26 cellular contexts compared by ENCODE assay signal in genomic region chr16:85878407-85878806, GRCh38. TPM values are rescaled to one million over a fixed set of nuclear protein-coding genes. Genes with fewer than 3 reads are reported as not detected.
DNase-seq lines count a peak whose midpoint lies in the region; ATAC-seq, FAIRE-seq and TF ChIP-seq lines count a peak whose summit lies in the region.
"Had no signal": no experiment of that assay in that cellular context is flagged by ENCODE, and none has a peak within 500 bp of the region (broad histone marks: within the 10 kb centered on the region; RNA-seq: fewer than 3 reads in every experiment).

No MANE protein-coding gene starts in this region.

- H2AFZ ChIP-seq in HepG2 (ENCODE audit: low read length): no peak overlapping the region

- H3K27me3 ChIP-seq in liver (ENCODE audit: control insufficient read depth in 4 of 4, insufficient read depth in 4 of 4, low read length in 3 of 4) (no peaks in the 10 kb centered on the region), HepG2 (ENCODE audit: control insufficient read depth in 1 of 2, insufficient read depth in 2 of 2, low read length in 2 of 2) (peaks cover 0 to 10% of the 10 kb centered on the region in 2 experiments; a peak in 3 of 5 replicates)
- H3K27me3 ChIP-seq: BLaER1 had no signal

- DNase-seq in HepG2 (ENCODE audit: low spot score) (no peak), left lobe of liver (ENCODE audit: low spot score) (no peak)
- DNase-seq in stimulated activated CD8-positive, alpha-beta memory T cell treated with anti-CD3 and anti-CD28 coated beads, Interleukin-4, amount 100 ng/mL, for 48 hours: peak; percentile 11
- DNase-seq in activated CD4-positive, alpha-beta T cell treated with anti-CD3 and anti-CD28 coated beads for 4 hours: no peak
- DNase-seq in activated naive CD4-positive, alpha-beta T cell treated with Interleukin-2 at 50 U/mL for 16 hours: no peak
- DNase-seq: BE2C; C1 segment of cervical spinal cord; CD4-positive, alpha-beta memory T cell; CD4-positive, CD25-positive, alpha-beta regulatory T cell; CD8-positive, alpha-beta memory T cell; COR-L47; DMS 273 treated with DMSO at 0.1 percent for 48 hours; DMS153; DMS53; DMS79; DND-41; GDM1 had no signal

- H3K9ac ChIP-seq in liver (ENCODE audit: low read depth in 1 of 2, low read length in 2 of 2): no peak overlapping the region
- H3K9ac ChIP-seq in HepG2 (ENCODE audit: insufficient read depth, low read depth, low read length): no peak overlapping the region
- H3K9ac ChIP-seq: BLaER1 had no signal

- H3K27ac ChIP-seq in liver (ENCODE audit: low read depth in 1 of 2, low read length in 2 of 2) (no peak overlapping the region), HepG2 (ENCODE audit: extremely low read length, insufficient read depth, low read length) (no peak overlapping the region)
- H3K27ac ChIP-seq: BLaER1 had no signal

- H3K79me2 ChIP-seq in HepG2 (ENCODE audit: insufficient read depth, low read length): no peaks in the 10 kb centered on the region

- TF ChIP-seq RAD21 in liver (IDR thresholded peaks at IDR 0.05) (no peak), HepG2 (CRISPR knock-in tag; IDR thresholded peaks at IDR 0.05) (no peak)

- TF ChIP-seq CTCF in liver (IDR thresholded peaks at IDR 0.05; ENCODE audit: low read depth, low read length, missing input control) (no peak), HepG2 (CRISPR knock-in tag; IDR thresholded peaks at IDR 0.05) (no peak)

- POLR2A ChIA-PET in HepG2 (lab: Yijun Ruan, JAX): no interaction called here

- no peak overlapping the region for H3K4me2 ChIP-seq in HepG2 (ENCODE audit: low read depth, low read length)
- H3K4me2 ChIP-seq: BLaER1 had no signal

- H3K36me3 ChIP-seq in liver (ENCODE audit: control insufficient read depth in 4 of 4, insufficient read depth in 3 of 4, low read depth in 1 of 4, low read length in 3 of 4) (no peaks in the 10 kb centered on the region), HepG2 (replicated peaks in 1 of 2; ENCODE audit: control insufficient read depth in 1 of 2, insufficient read depth in 2 of 2, low read length in 2 of 2) (no peaks in the 10 kb centered on the region)
- H3K36me3 ChIP-seq: BE2C, BLaER1 had no signal

- WGBS in liver: 40% methylated on average over 5 of the region's 5 CpGs
- WGBS in HepG2 (ENCODE audit: low lambda C conversion rate): 18% methylated on average over 5 of the region's 5 CpGs

- H3K4me1 ChIP-seq in liver (ENCODE audit: control insufficient read depth in 4 of 4, insufficient read depth in 4 of 4, low read length in 3 of 4) (peaks cover 0 to 8% (median 0%) of the 10 kb centered on the region in 4 donors), HepG2 (ENCODE audit: insufficient read depth, low read length) (no peaks in the 10 kb centered on the region)
- H3K4me1 ChIP-seq: BE2C had no signal

- H3K9me3 ChIP-seq in liver (ENCODE audit: control insufficient read depth in 4 of 4, low read length in 3 of 4) (no peaks in the 10 kb centered on the region), HepG2 (ENCODE audit: low read length) (no peaks in the 10 kb centered on the region)
- H3K9me3 ChIP-seq: BE2C had no signal

- CTCF ChIA-PET in HepG2 (lab: Yijun Ruan, JAX; ENCODE audit: low intra/inter-chr PET ratio, low total read pairs): no interaction called here

- no peak for TF ChIP-seq EP300 in HepG2 (IDR thresholded peaks at IDR 0.05; ENCODE audit: low read depth in 2 of 2, low read length in 2 of 2)
- no peak for TF ChIP-seq EP300 in HepG2 (CRISPR knock-in tag; IDR thresholded peaks at IDR 0.05; ENCODE audit: borderline replicate concordance)

- no peak for FAIRE-seq in HepG2 (lab: Jason Lieb, UNC)
- FAIRE-seq: A204.1, GM12878, GM12892, GM18507 had no signal

- BruUV-seq in HepG2 (replicated peaks; lab: Mats Ljungman, UMichigan): no TSS peak

- in situ Hi-C loops in HepG2 (cut with HindIII; ENCODE audit: extremely low pct_ligation_motif_present, low pct_unique_long_range_greater_than_20kb): no loop called here

- H3K4me3 ChIP-seq in liver (ENCODE audit: low read depth in 1 of 3, low read length in 3 of 3) (no peak overlapping the region), HepG2 (replicated peaks in 1 of 3; ENCODE audit: insufficient read depth in 1 of 3, low read depth in 2 of 3, low read length in 3 of 3) (no peak overlapping the region)
- H3K4me3 ChIP-seq: BLaER1, GM12878 had no signal

- no peak for TF ChIP-seq POLR2A in HepG2 (IDR thresholded peaks at IDR 0.05; ENCODE audit: insufficient read depth in 1 of 2, low read depth in 2 of 2, low read length in 2 of 2)

- intact Hi-C loops in HepG2 (cut with micrococcal nuclease; ENCODE audit: unreplicated experiment): no loop called here

- ATAC-seq in HepG2 (no peak), left lobe of liver (peak; percentile 83)
- ATAC-seq: GM12878 had no signal

- no peaks in the 10 kb centered on the region for H4K20me1 ChIP-seq in HepG2 (ENCODE audit: insufficient read depth, low read length)
- H4K20me1 ChIP-seq: BLaER1 had no signal

TF ChIP-seq in liver, 16 proteins besides CTCF, POLR2A, EP300 and RAD21:
- TF ChIP-seq, protein P1, sequence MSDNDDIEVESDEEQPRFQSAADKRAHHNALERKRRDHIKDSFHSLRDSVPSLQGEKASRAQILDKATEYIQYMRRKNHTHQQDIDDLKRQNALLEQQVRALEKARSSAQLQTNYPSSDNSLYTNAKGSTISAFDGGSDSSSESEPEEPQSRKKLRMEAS (IDR thresholded peaks at IDR 0.05): no peak
- TF ChIP-seq RXRA (IDR thresholded peaks at IDR 0.05) (peak; percentile 46 to 66), SP1 (IDR thresholded peaks at IDR 0.05) (peak; percentile 17), HNF4A (conservative IDR thresholded peaks at IDR 0.05) (peak; percentile 17 to 21)

TF ChIP-seq in HepG2, 621 proteins besides CTCF, POLR2A, EP300 and RAD21:
- TF ChIP-seq, protein P2, sequence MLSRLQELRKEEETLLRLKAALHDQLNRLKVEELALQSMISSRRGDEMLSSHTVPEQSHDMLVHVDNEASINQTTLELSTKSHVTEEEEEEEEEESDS (CRISPR knock-in tag; IDR thresholded peaks at IDR 0.05; ENCODE audit: borderline replicate concordance): no peak

RNA-seq across cellular contexts. Expression of gene IRF8, which starts 20.6 kb away (rescaled TPM):
- 10 to 100 TPM; 17.1 to 25.8 TPM for total RNA-seq in liver
- 1 to 10 TPM; 5.1 to 7.6 TPM for polyA plus RNA-seq in liver
- not detected in 2 replicates for total RNA-seq in HepG2 (2016; rRNA removed; fragmentation: Illumina TruSeq; extraction: Trizol)
- not detected in 2 replicates for total RNA-seq in HepG2 (2016; cell fraction: cytosol; rRNA removed; fragmentation: Illumina TruSeq; extraction: Trizol; ENCODE audit: low read depth)
- not detected in 2 replicates for total RNA-seq in HepG2 (2016; cell fraction: insoluble cytoplasmic fraction; rRNA removed; fragmentation: Illumina TruSeq; extraction: Trizol)
- total RNA-seq in HepG2 (2016; cell fraction: membrane; rRNA removed; fragmentation: Illumina TruSeq; extraction: Trizol): not detected in 2 replicates
- not detected in 2 replicates for total RNA-seq in HepG2 (2016; cell fraction: nucleus; rRNA removed; fragmentation: Illumina TruSeq; extraction: Trizol)
- polyA plus RNA-seq in HepG2 (2011; rRNA removed): not detected in 2 replicates
- 0.05 TPM in 1 of 2 replicates, not detected in the other for polyA plus RNA-seq in HepG2 (2011; cell fraction: cytosol; rRNA removed)
- polyA plus RNA-seq in HepG2 (2011; cell fraction: nucleus; rRNA removed): 0.28 TPM in 1 of 2 replicates, not detected in the other
- not detected in 2 replicates for polyA plus RNA-seq in HepG2 (2012)
- polyA plus RNA-seq in HepG2 (2016; cell fraction: cytosol; fragmentation: Illumina TruSeq; extraction: Trizol; ENCODE audit: low read depth): not detected in 2 replicates
- polyA plus RNA-seq in HepG2 (2016; cell fraction: insoluble cytoplasmic fraction; fragmentation: Illumina TruSeq; extraction: Trizol; ENCODE audit: low read depth): not detected in 2 replicates
- not detected in 2 replicates for polyA plus RNA-seq in HepG2 (2016; cell fraction: membrane; fragmentation: Illumina TruSeq; extraction: Trizol; ENCODE audit: low read depth)
- polyA plus RNA-seq in HepG2 (2016; cell fraction: nucleus; fragmentation: Illumina TruSeq; extraction: Trizol; ENCODE audit: insufficient read depth, low read depth): not detected in 2 replicates
- polyA minus RNA-seq in HepG2 (2011; rRNA and poly(A)+ RNA removed; ENCODE audit: low replicate concordance): 0.61 TPM in 1 of 2 replicates, not detected in the other
- polyA minus RNA-seq in HepG2 (2011; cell fraction: cytosol; rRNA and poly(A)+ RNA removed): not detected in 2 replicates
- not detected in 2 replicates for polyA minus RNA-seq in HepG2 (2011; cell fraction: nucleus; rRNA and poly(A)+ RNA removed)
- total RNA-seq in left lobe of liver: 9.0 TPM
- total RNA-seq: Daoy, G401 had no signal
- polyA plus RNA-seq: AG04450 had no signal
